Comparison of ENCODE assay signal across 1 cellular context in genomic region chr18:77110400-77110799, GRCh38.
TF ChIP-seq lines count a peak whose summit lies in the region.

No MANE protein-coding gene starts in this region.

TF ChIP-seq in GM23338, 12 proteins besides CTCF, POLR2A, EP300 and RAD21 (continued from another document):
- TF ChIP-seq ZNF462 (CRISPR knock-in tag; IDR thresholded peaks at IDR 0.05) (no peak), ZNF114 (CRISPR knock-in tag; IDR thresholded peaks at IDR 0.05) (no peak), POLR2AphosphoS5 (IDR thresholded peaks at IDR 0.05; ENCODE audit: low read depth) (no peak), EZH2phosphoT487 (IDR thresholded peaks at IDR 0.05; ENCODE audit: unreplicated experiment) (no peak), ZNF331 (CRISPR knock-in tag; IDR thresholded peaks at IDR 0.05; ENCODE audit: low read depth) (no peak), EZH2 (IDR thresholded peaks at IDR 0.05; ENCODE audit: low read depth, unreplicated experiment) (no peak), CREB1 (CRISPR knock-in tag; IDR thresholded peaks at IDR 0.05; ENCODE audit: low read depth) (no peak), STAT1 (IDR thresholded peaks at IDR 0.05; ENCODE audit: unreplicated experiment) (no peak), JUNB (IDR thresholded peaks at IDR 0.05; ENCODE audit: unreplicated experiment) (no peak), ETS1 (IDR thresholded peaks at IDR 0.05) (no peak), NANOG (IDR thresholded peaks at IDR 0.05; ENCODE audit: borderline replicate concordance) (no peak)
